Comparison of ENCODE assay signal across 10 cellular contexts in genomic region chr3:132347095-132347494, GRCh38.
A peak's percentile ranks its signal among the peaks of the same experiment; 100 is the strongest.
DNase-seq lines count a peak whose midpoint lies in the region; ATAC-seq and TF ChIP-seq lines count a peak whose summit lies in the region.
"Had no signal": no experiment of that assay in that cellular context is flagged by ENCODE, and none has a peak within 500 bp of the region (broad histone marks: within the 10 kb centered on the region; RNA-seq: fewer than 3 reads in every experiment).

No MANE protein-coding gene starts in this region.

- TF ChIP-seq POLR2A in GM18505 (IDR thresholded peaks at IDR 0.05; ENCODE audit: borderline replicate concordance, extremely low read depth, insufficient read depth, insufficient read length), result no peak

- no peak overlapping the region for H3K4me3 ChIP-seq in epithelial cell of esophagus (ENCODE audit: low read length)

- TF ChIP-seq CTCF in epithelial cell of esophagus (IDR thresholded peaks at IDR 0.05; ENCODE audit: insufficient read depth, low read depth, low read length, missing control alignments), result no peak

- no peak for ATAC-seq in GM21786 (IDR thresholded peaks at IDR 0.05; ENCODE audit: unreplicated experiment)
- no peak for ATAC-seq in GM18505 (IDR thresholded peaks at IDR 0.05; ENCODE audit: unreplicated experiment)
- ATAC-seq: stimulated activated naive CD8-positive, alpha-beta T cell treated with anti-CD3 and anti-CD28 coated beads, Interleukin-15, Interleukin-2, amounts not matched to agents 100 U/mL and 50 U/mL, for 24 hours had no signal

- peak; percentile 8 for DNase-seq in DMS53 (lab: John Stamatoyannopoulos, UW)
- DNase-seq in NCI-H2029 treated with DMSO at 0.1 percent for 48 hours (lab: John Stamatoyannopoulos, UW), result peak; percentile 69
- peak; percentile 83 for DNase-seq in epithelial cell of esophagus (ENCODE audit: low read depth)
- DNase-seq in non-pigmented ciliary epithelial cell (ENCODE audit: low read depth), result peak; percentile 11
- DNase-seq in EL, result no peak
- DNase-seq in activated effector memory CD4-positive, alpha-beta T cell treated with anti-CD3 and anti-CD28 coated beads, Interleukin-2, amount 50 U/mL, for 16 hours, result no peak
- DNase-seq: NCI-H1930; stimulated activated naive CD8-positive, alpha-beta T cell treated with anti-CD3 and anti-CD28 coated beads, Interleukin-15, Interleukin-2, amounts not matched to agents 100 U/mL and 50 U/mL, for 24 hours had no signal

Comparison
In these comparisons a context has a peak if more than half of its experiments do, and no peak if none do; other contexts are left out.
1. DNase-seq: peak in DMS53 (single experiment), NCI-H2029 treated with DMSO at 0.1 percent for 48 hours (single experiment), epithelial cell of esophagus (single experiment) and non-pigmented ciliary epithelial cell (single experiment); none in EL (single experiment) and activated effector memory CD4-positive, alpha-beta T cell treated with anti-CD3 and anti-CD28 coated beads, Interleukin-2, amount 50 U/mL, for 16 hours (single experiment).